In genomic region chr6:42007286-42007685, GRCh38 we compare ENCODE assay signal across 1 cellular context.
TF ChIP-seq lines count a peak whose summit lies in the region.

No MANE protein-coding gene starts in this region.

TF ChIP-seq in GM23338, 12 proteins besides CTCF, POLR2A, EP300 and RAD21 (continued from another document):
- TF ChIP-seq ZNF462 (CRISPR knock-in tag; IDR thresholded peaks at IDR 0.05) (no peak), EZH2 (IDR thresholded peaks at IDR 0.05; ENCODE audit: low read depth, unreplicated experiment) (no peak), EZH2phosphoT487 (IDR thresholded peaks at IDR 0.05; ENCODE audit: unreplicated experiment) (no peak), ZNF331 (CRISPR knock-in tag; IDR thresholded peaks at IDR 0.05; ENCODE audit: low read depth) (no peak), JUNB (IDR thresholded peaks at IDR 0.05; ENCODE audit: unreplicated experiment) (no peak), POLR2AphosphoS5 (IDR thresholded peaks at IDR 0.05; ENCODE audit: low read depth) (no peak), STAT1 (IDR thresholded peaks at IDR 0.05; ENCODE audit: unreplicated experiment) (no peak)
